24 cellular contexts compared by ENCODE assay signal in genomic region chr17:6326483-6326882, GRCh38.
"Had no signal": no experiment of that assay in that cellular context is flagged by ENCODE, and none has a peak within 500 bp of the region (broad histone marks: within the 10 kb centered on the region; RNA-seq: fewer than 3 reads in every experiment).

No MANE protein-coding gene starts in this region.

- H3K9me3 ChIP-seq: ascending aorta, body of pancreas, MG63 had no signal

- H3K36me3 ChIP-seq: ascending aorta, MG63 had no signal

- H3K27me3 ChIP-seq: ascending aorta, body of pancreas had no signal

- H3K27ac Mint-ChIP-seq: activated CD4-positive, alpha-beta memory T cell treated with anti-CD3 and anti-CD28 coated beads for 36 hours; activated CD4-positive, alpha-beta T cell treated with anti-CD3 and anti-CD28 coated beads, Interleukin-2, amount 10 ng/mL, durations not matched to agents 7 days and 5 days; activated naive CD4-positive, alpha-beta T cell treated with anti-CD3 and anti-CD28 coated beads, Interleukin-2, amount 50 U/mL, for 72 hours; activated naive CD8-positive, alpha-beta T cell treated with anti-CD3 and anti-CD28 coated beads, Interleukin-2, amount 50 U/mL, for 24 hours; activated T-cell treated with anti-CD3 and anti-CD28 coated beads, Interleukin-2, amount 50 U/mL, for 72 hours; activated T-helper 2 cell treated with anti-CD3 and anti-CD28 coated beads, Interferon-gamma antibody, Interleukin-2, Interleukin-4, amounts not matched to agents 10 μg/mL and 5 μg/mL and 100 μg/mL, durations not matched to agents 14 hours and 24 hours and 36 hours had no signal

- H3K27ac ChIP-seq: ascending aorta, body of pancreas, SK-N-MC had no signal

- H3K4me1 ChIP-seq: ascending aorta, body of pancreas had no signal

- H3K4me1 Mint-ChIP-seq: activated CD4-positive, alpha-beta T cell treated with anti-CD3 and anti-CD28 coated beads, Interleukin-2, amount 10 ng/mL, durations not matched to agents 7 days and 5 days; activated naive CD8-positive, alpha-beta T cell treated with anti-CD3 and anti-CD28 coated beads, Interleukin-2, amount 50 U/mL, for 24 hours; T-cell had no signal

- ATAC-seq: activated naive CD4-positive, alpha-beta T cell treated with anti-CD3 and anti-CD28 coated beads, Interleukin-2, amount 50 U/mL, for 72 hours; activated naive CD8-positive, alpha-beta T cell treated with anti-CD3 and anti-CD28 coated beads, Interleukin-2, amount 50 U/mL, for 24 hours; activated T-cell treated with anti-CD3 and anti-CD28 coated beads, Interleukin-2, amount 50 U/mL, for 72 hours; body of pancreas; T-cell had no signal

- DNase-seq: activated CD4-positive, alpha-beta T cell treated with anti-CD3 and anti-CD28 coated beads, Interleukin-2, amount 10 ng/mL, durations not matched to agents 7 days and 5 days; activated CD4-positive, CD25-positive, alpha-beta regulatory T cell; activated T-cell treated with anti-CD3 and anti-CD28 coated beads, Interleukin-2, amount 50 U/mL, for 72 hours; amniotic stem cell; MV-4-11; NCI-H1092 treated with DMSO at 0.1 percent for 48 hours; NCI-H1417 treated with DMSO at 0.1 percent for 48 hours; NCI-H1694; NCI-H2029 treated with DMSO at 0.1 percent for 48 hours; NCI-H345; NCI-H510A; NCI-H526 treated with DMSO at 0.1 percent for 48 hours; T-cell; T-helper 2 cell; T1000 had no signal

- H3K4me3 ChIP-seq: ascending aorta, body of pancreas, MG63, SK-N-MC had no signal

- H3K36me3 Mint-ChIP-seq: activated CD4-positive, alpha-beta memory T cell treated with anti-CD3 and anti-CD28 coated beads for 36 hours; activated naive CD4-positive, alpha-beta T cell treated with anti-CD3 and anti-CD28 coated beads, Interleukin-2, amount 50 U/mL, for 72 hours; T-cell had no signal

- H3K9me3 Mint-ChIP-seq: activated CD4-positive, alpha-beta memory T cell treated with anti-CD3 and anti-CD28 coated beads for 36 hours; activated CD4-positive, alpha-beta T cell treated with anti-CD3 and anti-CD28 coated beads, Interleukin-2, amount 10 ng/mL, durations not matched to agents 7 days and 5 days; activated naive CD4-positive, alpha-beta T cell treated with anti-CD3 and anti-CD28 coated beads, Interleukin-2, amount 50 U/mL, for 72 hours; activated naive CD8-positive, alpha-beta T cell treated with anti-CD3 and anti-CD28 coated beads, Interleukin-2, amount 50 U/mL, for 24 hours; activated T-cell treated with anti-CD3 and anti-CD28 coated beads, Interleukin-2, amount 50 U/mL, for 72 hours; activated T-helper 2 cell treated with anti-CD3 and anti-CD28 coated beads, Interferon-gamma antibody, Interleukin-2, Interleukin-4, amounts not matched to agents 10 μg/mL and 5 μg/mL and 100 μg/mL, durations not matched to agents 14 hours and 24 hours and 36 hours; T-cell had no signal

- FAIRE-seq: TTC549 had no signal

- H3K4me3 Mint-ChIP-seq: activated CD4-positive, alpha-beta memory T cell treated with anti-CD3 and anti-CD28 coated beads for 36 hours; activated CD4-positive, alpha-beta T cell treated with anti-CD3 and anti-CD28 coated beads, Interleukin-2, amount 10 ng/mL, durations not matched to agents 7 days and 5 days; activated naive CD8-positive, alpha-beta T cell treated with anti-CD3 and anti-CD28 coated beads, Interleukin-2, amount 50 U/mL, for 24 hours; activated T-cell treated with anti-CD3 and anti-CD28 coated beads, Interleukin-2, amount 50 U/mL, for 72 hours; T-cell had no signal
